7 cellular contexts compared by ENCODE assay signal in the genomic region with DNA sequence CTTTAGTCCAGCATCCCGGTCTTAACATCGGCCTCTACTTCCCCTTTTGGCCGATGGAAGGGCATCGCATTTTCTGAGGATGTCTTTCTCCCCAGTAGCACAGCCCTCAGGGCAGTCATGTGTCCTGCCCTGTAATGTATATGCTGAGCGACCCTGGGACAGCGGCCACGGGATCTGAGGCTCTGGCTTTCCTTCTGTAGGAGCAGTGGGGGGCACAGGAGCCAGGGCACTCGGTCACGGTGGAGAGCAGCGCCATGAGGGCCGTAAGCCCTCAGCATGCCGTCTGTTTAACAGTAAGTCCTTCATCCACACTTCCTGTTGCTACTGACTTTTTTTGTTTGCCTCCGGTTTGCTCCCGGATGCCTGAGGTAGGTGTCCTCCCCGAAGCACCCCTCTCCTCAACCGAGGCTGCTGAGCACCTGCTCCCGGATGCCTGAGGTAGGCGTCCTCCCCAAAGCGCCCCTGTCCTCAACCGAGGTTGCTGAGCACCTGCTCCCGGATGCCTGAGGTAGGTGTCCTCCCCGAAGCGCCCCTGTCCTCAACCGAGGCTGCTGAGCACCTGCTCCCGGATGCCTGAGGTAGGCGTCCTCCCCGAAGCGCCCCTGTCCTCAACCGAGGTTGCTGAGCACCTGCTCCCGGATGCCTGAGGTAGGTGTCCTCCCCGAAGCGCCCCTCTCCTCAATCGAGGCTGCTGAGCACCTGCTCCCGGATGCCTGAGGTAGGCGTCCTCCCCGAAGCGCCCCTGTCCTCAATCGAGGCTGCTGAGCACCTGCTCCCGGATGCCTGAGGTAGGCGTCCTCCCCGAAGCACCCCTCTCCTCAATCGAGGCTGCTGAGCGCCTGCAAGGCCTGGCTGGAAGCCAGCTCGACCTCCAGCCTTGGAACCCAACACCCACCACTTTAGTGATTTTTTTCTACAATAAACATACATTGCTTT.
A peak's percentile ranks its signal among the peaks of the same experiment; 100 is the strongest.
DNase-seq lines count a peak whose midpoint lies in the region; ATAC-seq and TF ChIP-seq lines count a peak whose summit lies in the region.
"Not testable (repeated sequence)": the region's sequence is repeated elsewhere in the genome, so short reads cannot be mapped to it uniquely, and the experiment has no call there.

No MANE protein-coding gene starts in this region.

- not testable (repeated sequence) for TF ChIP-seq CTCF in NB4 (IDR thresholded peaks at IDR 0.05; ENCODE audit: low read depth, low read length); spleen (IDR thresholded peaks at IDR 0.05 in 8 of 11, conservative IDR thresholded peaks at IDR 0.05 in 3 of 11)

- POLR2A ChIA-PET in CD8-positive, alpha-beta memory T cell (lab: Charles Lee): not testable (repeated sequence)

- peaks cover 0 to 29% (median 16%) of the 10 kb centered on the region in 3 donors for H3K36me3 Mint-ChIP-seq in CD8-positive, alpha-beta memory T cell
- not testable (repeated sequence) for H3K36me3 Mint-ChIP-seq in activated naive CD8-positive, alpha-beta T cell treated with anti-CD3 and anti-CD28 coated beads, Interleukin-2, amount 50 U/mL, for 24 hours (ENCODE audit: low read depth)

- not testable (repeated sequence) for H3K9me3 Mint-ChIP-seq in CD8-positive, alpha-beta memory T cell; activated naive CD8-positive, alpha-beta T cell treated with anti-CD3 and anti-CD28 coated beads, Interleukin-2, amount 50 U/mL, for 24 hours

- H3K36me3 ChIP-seq in CD8-positive, alpha-beta memory T cell (ENCODE audit: insufficient read depth, low read length); mucosa of rectum (ENCODE audit: control insufficient read depth in 2 of 2, insufficient read depth in 2 of 2, low read length in 2 of 2): not testable (repeated sequence)
- H3K36me3 ChIP-seq in spleen: peaks cover 0 to 36% (median 0%) of the 10 kb centered on the region in 6 donors

- H3K4me1 ChIP-seq in CD8-positive, alpha-beta memory T cell (ENCODE audit: insufficient read depth, low read length): peaks cover 30% of the 10 kb centered on the region
- H3K4me1 ChIP-seq in mucosa of rectum (ENCODE audit: control insufficient read depth in 2 of 2, insufficient read depth in 2 of 2, low read length in 2 of 2): not testable (repeated sequence)
- peaks cover 6 to 92% (median 50%) of the 10 kb centered on the region in 6 donors for H3K4me1 ChIP-seq in spleen

- peak overlapping the region in 6 of 7 donors; percentile 32 to 75 (median 63) for H3K4me3 Mint-ChIP-seq in CD8-positive, alpha-beta memory T cell
- H3K4me3 Mint-ChIP-seq in activated naive CD8-positive, alpha-beta T cell treated with anti-CD3 and anti-CD28 coated beads, Interleukin-2, amount 50 U/mL, for 24 hours: peak overlapping the region; percentile 41

- CTCF ChIA-PET in CD8-positive, alpha-beta memory T cell (lab: Charles Lee): not testable (repeated sequence)

- TF ChIP-seq POLR2A in NB4 (IDR thresholded peaks at IDR 0.05; ENCODE audit: extremely low read depth, insufficient read length); spleen (IDR thresholded peaks at IDR 0.05): not testable (repeated sequence)

- not testable (repeated sequence) for H3K9me3 ChIP-seq in CD8-positive, alpha-beta memory T cell (ENCODE audit: low read length); mucosa of rectum (ENCODE audit: control insufficient read depth in 2 of 2, low read length in 2 of 2); spleen

- H3K27ac ChIP-seq in CD8-positive, alpha-beta memory T cell (ENCODE audit: low read depth, low read length): not testable (repeated sequence)
- peak overlapping the region; percentile 3 to 26 for H3K27ac ChIP-seq in mucosa of rectum (ENCODE audit: low read depth in 2 of 2, low read length in 2 of 2)
- H3K27ac ChIP-seq in spleen: peak overlapping the region in 7 of 8 donors; percentile 74 to 83 (median 80)

- H3K27me3 ChIP-seq in CD8-positive, alpha-beta memory T cell (ENCODE audit: insufficient read depth, low read length, poor library complexity, severe bottlenecking); mucosa of rectum (ENCODE audit: control insufficient read depth in 2 of 2, insufficient read depth in 2 of 2, low read length in 2 of 2); spleen (replicated peaks in 1 of 7): not testable (repeated sequence)

- peak in 2 of 5 donors; percentile 8 to 39 for DNase-seq in CD8-positive, alpha-beta memory T cell
- peak; percentile 37 for DNase-seq in NB4 (ENCODE audit: low read depth)
- DNase-seq in SKM-1 treated with dmso at 0.1 percent for 144 hours (lab: John Stamatoyannopoulos, UW; ENCODE audit: unreplicated experiment): peak; percentile 16
- DNase-seq in activated CD8-positive, alpha-beta memory T cell treated with anti-CD3 and anti-CD28 coated beads, Interleukin-2, amount 50 U/mL, for 48 hours: peak; percentile 52
- peak; percentile 10 for DNase-seq in activated naive CD8-positive, alpha-beta T cell treated with anti-CD3 and anti-CD28 coated beads, Interleukin-2, amount 50 U/mL, for 24 hours
- DNase-seq in spleen: not testable (repeated sequence)

- intact Hi-C loops in spleen (cut with DNase I; ENCODE audit: low total_unique reads): not testable (repeated sequence)

- ATAC-seq in activated naive CD8-positive, alpha-beta T cell treated with anti-CD3 and anti-CD28 coated beads, Interleukin-2, amount 50 U/mL, for 24 hours: peak; percentile 18

- peak overlapping the region; percentile 46 for H3K4me3 ChIP-seq in CD8-positive, alpha-beta memory T cell (ENCODE audit: low read length)
- not testable (repeated sequence) for H3K4me3 ChIP-seq in NB4 (ENCODE audit: low read depth, low read length)
- H3K4me3 ChIP-seq in mucosa of rectum (ENCODE audit: low read length in 2 of 2): peak overlapping the region in 1 of 2 donors; percentile 35
- H3K4me3 ChIP-seq in spleen: peak overlapping the region in 2 of 8 donors; percentile 14 to 35

- peaks cover 37 to 73% (median 61%) of the 10 kb centered on the region in 3 donors for H3K4me1 Mint-ChIP-seq in CD8-positive, alpha-beta memory T cell
- H3K4me1 Mint-ChIP-seq in activated naive CD8-positive, alpha-beta T cell treated with anti-CD3 and anti-CD28 coated beads, Interleukin-2, amount 50 U/mL, for 24 hours: peaks cover 41% of the 10 kb centered on the region

- H3K27me3 Mint-ChIP-seq in CD8-positive, alpha-beta memory T cell; activated naive CD8-positive, alpha-beta T cell treated with anti-CD3 and anti-CD28 coated beads, Interleukin-2, amount 50 U/mL, for 24 hours: not testable (repeated sequence)

- H3K9ac ChIP-seq in mucosa of rectum (ENCODE audit: low read depth in 1 of 2, low read length in 2 of 2): not testable (repeated sequence)

- H3K27ac Mint-ChIP-seq in CD8-positive, alpha-beta memory T cell: peak overlapping the region; percentile 42 to 92 (median 84)
- H3K27ac Mint-ChIP-seq in activated naive CD8-positive, alpha-beta T cell treated with anti-CD3 and anti-CD28 coated beads, Interleukin-2, amount 50 U/mL, for 24 hours: peak overlapping the region; percentile 73

- 27 to 61% (median 44%) methylated on average over 23 to 44 of the region's 44 CpGs for WGBS in spleen, 5 donors
